11 cellular contexts compared by ENCODE assay signal in genomic region chr14:78612666-78613065, GRCh38.
"Had no signal": no experiment of that assay in that cellular context is flagged by ENCODE, and none has a peak within 500 bp of the region (broad histone marks: within the 10 kb centered on the region; RNA-seq: fewer than 3 reads in every experiment).

No MANE protein-coding gene starts in this region.

- DNase-seq: activated CD4-positive, alpha-beta memory T cell treated with anti-CD3 and anti-CD28 coated beads, Interleukin-2, amount 10 ng/mL, durations not matched to agents 7 days and 5 days; activated CD4-positive, alpha-beta T cell treated with anti-CD3 and anti-CD28 coated beads for 48 hours; activated CD4-positive, CD25-positive, alpha-beta regulatory T cell; activated CD8-positive, alpha-beta memory T cell treated with anti-CD3 and anti-CD28 coated beads, Interleukin-2, amount 10 ng/mL, durations not matched to agents 7 days and 5 days; activated naive CD4-positive, alpha-beta T cell; activated naive CD8-positive, alpha-beta T cell treated with anti-CD3 and anti-CD28 coated beads, Interleukin-2, amount 10 ng/mL, durations not matched to agents 7 days and 5 days; effector CD4-positive, alpha-beta T cell; left cardiac atrium; testis; upper lobe of left lung had no signal

- ATAC-seq: activated CD8-positive, alpha-beta memory T cell treated with anti-CD3 and anti-CD28 coated beads, Interleukin-2, amount 10 ng/mL, durations not matched to agents 7 days and 5 days; left cardiac atrium; natural killer cell treated with Interleukin-12 subunit alpha and Interleukin-12 subunit beta and Interleukin-15 and Interleukin-18, amount 100 ng/mL, for 72 hours had no signal
